ENCODE assay signal across 8 cellular contexts in the genomic region with DNA sequence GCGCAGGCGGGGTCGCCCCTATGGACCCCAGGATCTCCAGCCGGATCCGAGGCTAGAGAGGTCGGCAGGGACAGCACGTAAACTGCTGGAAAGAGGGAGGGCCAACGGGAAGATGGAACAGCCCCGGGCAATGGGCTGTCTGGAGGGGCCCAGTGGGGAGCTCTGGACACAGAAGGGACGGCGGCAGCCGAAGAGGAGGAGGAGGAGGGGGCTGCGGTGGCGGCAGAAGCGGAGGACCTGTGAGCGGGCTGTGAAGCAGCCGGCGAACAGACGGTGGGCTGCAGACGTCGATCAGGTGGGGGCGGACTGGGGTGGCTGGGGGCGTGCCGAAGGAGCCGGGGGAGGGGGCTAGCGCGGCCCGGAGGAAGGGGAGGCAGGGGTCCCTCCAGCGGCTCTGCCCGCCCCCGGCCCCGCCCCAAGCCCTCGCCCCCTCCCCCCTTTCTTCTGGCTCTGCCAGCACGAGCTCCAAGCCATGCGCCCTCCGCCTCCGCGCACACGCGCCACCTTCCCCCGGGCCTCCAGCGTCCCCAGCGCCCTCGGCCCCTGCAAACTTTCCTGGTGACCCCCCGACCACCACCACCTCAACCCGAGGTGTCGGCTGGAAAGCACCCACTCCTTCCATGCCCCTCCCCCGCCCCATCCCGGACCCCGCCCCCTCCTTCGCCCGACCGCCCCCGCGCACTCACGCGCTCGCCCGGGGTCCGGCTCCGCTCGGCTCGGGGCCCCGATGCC. TPM values are rescaled to one million over a fixed set of nuclear protein-coding genes. Genes with fewer than 3 reads are reported as not detected.
DNase-seq lines count a peak whose midpoint lies in the region; ATAC-seq and TF ChIP-seq lines count a peak whose summit lies in the region.

No MANE protein-coding gene starts in this region.

- intact Hi-C loops in esophagus squamous epithelium (cut with DNase I), result no loop called here

- peak; percentile 69 for DNase-seq in activated CD8-positive, alpha-beta memory T cell treated with anti-CD3 and anti-CD28 coated beads for 24 hours
- no peak for DNase-seq in activated CD8-positive, alpha-beta memory T cell treated with anti-CD3 and anti-CD28 coated beads, Interleukin-2, amount 50 U/mL, for 4 hours
- DNase-seq in activated CD4-positive, alpha-beta T cell treated with anti-CD3 and anti-CD28 coated beads, Interleukin-2, amount 50 U/mL, for 1 hour, result peak; percentile 8
- DNase-seq in esophagus squamous epithelium (lab: John Stamatoyannopoulos, UW) (peak; percentile 30), mesenteric fat pad (ENCODE audit: low spot score) (no peak)
- no peak for DNase-seq in natural killer cell treated with Interleukin-12 subunit alpha and Interleukin-12 subunit beta and Interleukin-15 and Interleukin-18, amount 100 ng/mL, for 72 hours (ENCODE audit: low spot score)
- no peak for DNase-seq in stimulated activated CD8-positive, alpha-beta memory T cell treated with anti-CD3 and anti-CD28 coated beads, Interleukin-4, amount 100 ng/mL, for 48 hours

- no peak for TF ChIP-seq RAD21 in Ishikawa (IDR thresholded peaks at IDR 0.05; ENCODE audit: low read depth)

- no peaks in the 10 kb centered on the region for H3K27me3 ChIP-seq in esophagus squamous epithelium

- peaks cover 9 to 50% (median 22%) of the 10 kb centered on the region in 3 donors for H3K36me3 ChIP-seq in esophagus squamous epithelium

- H3K4me1 ChIP-seq in esophagus squamous epithelium, result peaks cover 44 to 64% (median 44%) of the 10 kb centered on the region in 3 donors

- H3K4me3 Mint-ChIP-seq in natural killer cell treated with Interleukin-12 subunit alpha and Interleukin-12 subunit beta and Interleukin-15 and Interleukin-18, amount 100 ng/mL, for 72 hours, result peak overlapping the region; percentile 89

- no peaks in the 10 kb centered on the region for H3K27me3 Mint-ChIP-seq in natural killer cell treated with Interleukin-12 subunit alpha and Interleukin-12 subunit beta and Interleukin-15 and Interleukin-18, amount 100 ng/mL, for 72 hours

- peaks cover 20% of the 10 kb centered on the region for H3K36me3 Mint-ChIP-seq in natural killer cell treated with Interleukin-12 subunit alpha and Interleukin-12 subunit beta and Interleukin-15 and Interleukin-18, amount 100 ng/mL, for 72 hours

- TF ChIP-seq EP300 in Ishikawa (IDR thresholded peaks at IDR 0.05; ENCODE audit: borderline replicate concordance), result no peak; the same call in 1 of the 2 replicates

- H3K9me3 ChIP-seq in esophagus squamous epithelium, result no peaks in the 10 kb centered on the region

- H3K27ac Mint-ChIP-seq in natural killer cell treated with Interleukin-12 subunit alpha and Interleukin-12 subunit beta and Interleukin-15 and Interleukin-18, amount 100 ng/mL, for 72 hours, result peak overlapping the region in 1 of 2 donors; percentile 83

- WGBS in esophagus squamous epithelium, 2 donors, result 3% methylated on average over 8 to 26 of the region's 64 CpGs

- peaks cover 26 to 29% of the 10 kb centered on the region in 2 donors for H3K4me1 Mint-ChIP-seq in natural killer cell treated with Interleukin-12 subunit alpha and Interleukin-12 subunit beta and Interleukin-15 and Interleukin-18, amount 100 ng/mL, for 72 hours (ENCODE audit: low read depth in 2 of 2)

- H3K4me3 ChIP-seq in esophagus squamous epithelium, result peak overlapping the region; percentile 86 to 93 (median 88)

- TF ChIP-seq POLR2A in esophagus squamous epithelium (IDR thresholded peaks at IDR 0.05), result no peak

- TF ChIP-seq CTCF in esophagus squamous epithelium (IDR thresholded peaks at IDR 0.05), result no peak

- no peaks in the 10 kb centered on the region for H3K9me3 Mint-ChIP-seq in natural killer cell treated with Interleukin-12 subunit alpha and Interleukin-12 subunit beta and Interleukin-15 and Interleukin-18, amount 100 ng/mL, for 72 hours

- H3K27ac ChIP-seq in esophagus squamous epithelium, result peak overlapping the region; percentile 96 to 100 (median 99)

- ATAC-seq in natural killer cell treated with Interleukin-12 subunit alpha and Interleukin-12 subunit beta and Interleukin-15 and Interleukin-18, amount 100 ng/mL, for 72 hours, result no peak

TF ChIP-seq in Ishikawa, 13 proteins besides CTCF, POLR2A, EP300 and RAD21:
- TF ChIP-seq CREB1 (IDR thresholded peaks at IDR 0.05; ENCODE audit: low read depth) (no peak), ZBTB7A (IDR thresholded peaks at IDR 0.05; ENCODE audit: low read depth) (peak; percentile 50; the same call in 1 of the 2 replicates), FOXM1 (IDR thresholded peaks at IDR 0.05; ENCODE audit: borderline replicate concordance, low read depth) (no peak), TCF12 (IDR thresholded peaks at IDR 0.05; ENCODE audit: low read depth) (no peak), EGR1 (IDR thresholded peaks at IDR 0.05) (no peak), NFIC (IDR thresholded peaks at IDR 0.05) (no peak), YY1 (IDR thresholded peaks at IDR 0.05; ENCODE audit: low read depth) (no peak)
- TF ChIP-seq, protein P1, sequence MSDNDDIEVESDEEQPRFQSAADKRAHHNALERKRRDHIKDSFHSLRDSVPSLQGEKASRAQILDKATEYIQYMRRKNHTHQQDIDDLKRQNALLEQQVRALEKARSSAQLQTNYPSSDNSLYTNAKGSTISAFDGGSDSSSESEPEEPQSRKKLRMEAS (IDR thresholded peaks at IDR 0.05), result no peak
- TF ChIP-seq, protein P2, sequence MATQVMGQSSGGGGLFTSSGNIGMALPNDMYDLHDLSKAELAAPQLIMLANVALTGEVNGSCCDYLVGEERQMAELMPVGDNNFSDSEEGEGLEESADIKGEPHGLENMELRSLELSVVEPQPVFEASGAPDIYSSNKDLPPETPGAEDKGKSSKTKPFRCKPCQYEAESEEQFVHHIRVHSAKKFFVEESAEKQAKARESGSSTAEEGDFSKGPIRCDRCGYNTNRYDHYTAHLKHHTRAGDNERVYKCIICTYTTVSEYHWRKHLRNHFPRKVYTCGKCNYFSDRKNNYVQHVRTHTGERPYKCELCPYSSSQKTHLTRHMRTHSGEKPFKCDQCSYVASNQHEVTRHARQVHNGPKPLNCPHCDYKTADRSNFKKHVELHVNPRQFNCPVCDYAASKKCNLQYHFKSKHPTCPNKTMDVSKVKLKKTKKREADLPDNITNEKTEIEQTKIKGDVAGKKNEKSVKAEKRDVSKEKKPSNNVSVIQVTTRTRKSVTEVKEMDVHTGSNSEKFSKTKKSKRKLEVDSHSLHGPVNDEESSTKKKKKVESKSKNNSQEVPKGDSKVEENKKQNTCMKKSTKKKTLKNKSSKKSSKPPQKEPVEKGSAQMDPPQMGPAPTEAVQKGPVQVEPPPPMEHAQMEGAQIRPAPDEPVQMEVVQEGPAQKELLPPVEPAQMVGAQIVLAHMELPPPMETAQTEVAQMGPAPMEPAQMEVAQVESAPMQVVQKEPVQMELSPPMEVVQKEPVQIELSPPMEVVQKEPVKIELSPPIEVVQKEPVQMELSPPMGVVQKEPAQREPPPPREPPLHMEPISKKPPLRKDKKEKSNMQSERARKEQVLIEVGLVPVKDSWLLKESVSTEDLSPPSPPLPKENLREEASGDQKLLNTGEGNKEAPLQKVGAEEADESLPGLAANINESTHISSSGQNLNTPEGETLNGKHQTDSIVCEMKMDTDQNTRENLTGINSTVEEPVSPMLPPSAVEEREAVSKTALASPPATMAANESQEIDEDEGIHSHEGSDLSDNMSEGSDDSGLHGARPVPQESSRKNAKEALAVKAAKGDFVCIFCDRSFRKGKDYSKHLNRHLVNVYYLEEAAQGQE (IDR thresholded peaks at IDR 0.05; ENCODE audit: low read depth), result no peak

RNA-seq across cellular contexts. Expression of a gene that starts 0.4 kb away (rescaled TPM):
- total RNA-seq in esophagus squamous epithelium (100 to 1,000 TPM in 3 of 4 donors, 10 to 100 TPM in 1; 94.6 to 212 (median 124) TPM), mesenteric fat pad (236 TPM)
- total RNA-seq in natural killer cell treated with Interleukin-12 subunit alpha and Interleukin-12 subunit beta and Interleukin-15 and Interleukin-18, amount 100 ng/mL, for 72 hours, result 1 to 10 TPM; 3.0 to 3.2 TPM

RNA-seq across cellular contexts. Expression of a gene that starts 11.4 kb away (rescaled TPM):
- total RNA-seq in esophagus squamous epithelium (10 to 100 TPM; 49.0 to 98.8 (median 81.3) TPM), mesenteric fat pad (54.0 TPM)
- total RNA-seq in natural killer cell treated with Interleukin-12 subunit alpha and Interleukin-12 subunit beta and Interleukin-15 and Interleukin-18, amount 100 ng/mL, for 72 hours, result 100 to 1,000 TPM; 143 to 210 TPM

RNA-seq across cellular contexts. Expression of a gene that starts 13.8 kb away (rescaled TPM):
- total RNA-seq in esophagus squamous epithelium (not detected), mesenteric fat pad (not detected)
- total RNA-seq in natural killer cell treated with Interleukin-12 subunit alpha and Interleukin-12 subunit beta and Interleukin-15 and Interleukin-18, amount 100 ng/mL, for 72 hours, result not detected

RNA-seq across cellular contexts. Expression of a gene that starts 56.6 kb away (rescaled TPM):
- total RNA-seq in esophagus squamous epithelium, result not detected
- not detected for total RNA-seq in natural killer cell treated with Interleukin-12 subunit alpha and Interleukin-12 subunit beta and Interleukin-15 and Interleukin-18, amount 100 ng/mL, for 72 hours
- not detected for total RNA-seq in mesenteric fat pad

Comparison
In these comparisons a context has a peak if more than half of its experiments do, and no peak if none do; other contexts are left out.
1. DNase-seq: peak in activated CD8-positive, alpha-beta memory T cell treated with anti-CD3 and anti-CD28 coated beads for 24 hours (single experiment), activated CD4-positive, alpha-beta T cell treated with anti-CD3 and anti-CD28 coated beads, Interleukin-2, amount 50 U/mL, for 1 hour (single experiment) and esophagus squamous epithelium (single experiment); none in activated CD8-positive, alpha-beta memory T cell treated with anti-CD3 and anti-CD28 coated beads, Interleukin-2, amount 50 U/mL, for 4 hours (single experiment), natural killer cell treated with Interleukin-12 subunit alpha and Interleukin-12 subunit beta and Interleukin-15 and Interleukin-18, amount 100 ng/mL, for 72 hours (single experiment), mesenteric fat pad (single experiment) and stimulated activated CD8-positive, alpha-beta memory T cell treated with anti-CD3 and anti-CD28 coated beads, Interleukin-4, amount 100 ng/mL, for 48 hours (single experiment).
2. RNA of a gene that starts 0.4 kb away (total RNA-seq): 236 TPM in mesenteric fat pad (single experiment) and 94.6 to 212 TPM in esophagus squamous epithelium; 3.0 to 3.2 TPM in natural killer cell treated with Interleukin-12 subunit alpha and Interleukin-12 subunit beta and Interleukin-15 and Interleukin-18, amount 100 ng/mL, for 72 hours; every median in the first group is over 10 times any median in the second.